In the genomic region with DNA sequence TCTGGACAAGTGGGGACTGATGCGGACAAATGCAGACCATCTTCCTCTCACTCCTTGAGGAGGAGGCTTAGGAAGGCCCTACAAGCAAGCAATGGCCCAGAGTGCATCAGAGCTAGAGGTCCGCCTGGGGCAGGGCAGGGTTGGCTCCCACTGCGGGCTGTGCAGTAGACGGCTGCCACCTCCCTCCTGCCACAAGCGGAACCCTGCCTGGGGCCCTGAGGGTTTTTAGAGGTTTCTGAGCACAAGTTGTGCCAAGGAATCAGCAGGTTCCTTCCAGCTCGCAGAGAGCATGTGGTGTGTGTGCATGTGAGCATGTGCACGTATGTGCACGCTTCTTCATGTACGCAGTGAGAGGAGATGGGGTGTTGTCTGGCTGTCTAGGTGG, we compare ENCODE assay signal across 27 cellular contexts. TPM values are rescaled to one million over a fixed set of nuclear protein-coding genes. Genes with fewer than 3 reads are reported as not detected.
A peak's percentile ranks its signal among the peaks of the same experiment; 100 is the strongest.
DNase-seq lines count a peak whose midpoint lies in the region; ATAC-seq and TF ChIP-seq lines count a peak whose summit lies in the region.
"Had no signal": no experiment of that assay in that cellular context is flagged by ENCODE, and none has a peak within 500 bp of the region (broad histone marks: within the 10 kb centered on the region; RNA-seq: fewer than 3 reads in every experiment).

No MANE protein-coding gene starts in this region.

- no peak overlapping the region for H3K9ac ChIP-seq in neural progenitor cell
- H3K9ac ChIP-seq: GM23248 had no signal

- H3K27me3 Mint-ChIP-seq in CD14-positive monocyte (ENCODE audit: low read depth in 3 of 3) (peaks cover 3 to 10% (median 10%) of the 10 kb centered on the region in 3 donors), neural progenitor cell (ENCODE audit: insufficient read depth, low read depth) (peaks cover 4% of the 10 kb centered on the region)
- peaks cover 0 to 4% of the 10 kb centered on the region in 2 donors for H3K27me3 Mint-ChIP-seq in CD4-positive, alpha-beta memory T cell
- peaks cover 19% of the 10 kb centered on the region for H3K27me3 Mint-ChIP-seq in dendritic cell treated with granulocyte-macrophage colony-stimulating factor and Interleukin-4, amounts not matched to agents 40 ng/mL and 50 ng/mL, for 4 days
- H3K27me3 Mint-ChIP-seq: activated naive CD4-positive, alpha-beta T cell treated with anti-CD3 and anti-CD28 coated beads, Interleukin-2, amount 50 U/mL, for 24 hours had no signal

- H3F3A ChIP-seq in neural progenitor cell (ENCODE audit: low read depth): no peaks in the 10 kb centered on the region

- TF ChIP-seq CTCF in CD14-positive monocyte (IDR thresholded peaks at IDR 0.05) (no peak), neural progenitor cell (IDR thresholded peaks at IDR 0.05) (no peak), testis (IDR thresholded peaks at IDR 0.05) (no peak)

- H3K4me3 ChIP-seq in CD4-positive, alpha-beta memory T cell (ENCODE audit: low read length in 2 of 2): no peak overlapping the region
- H3K4me3 ChIP-seq in neural progenitor cell: no peak overlapping the region
- no peak overlapping the region for H3K4me3 ChIP-seq in testis
- H3K4me3 ChIP-seq: BLaER1 treated with 17β-estradiol and CSF1 and Interleukin-3, amounts not matched to agents 10 nM and 100 nM; esophagus muscularis mucosa; GM23248; SK-N-MC; skin epidermis; upper lobe of left lung had no signal

- 90 to 95% methylated on average over 4 to 9 of the region's 9 CpGs for WGBS in testis, 2 donors

- peak overlapping the region; percentile 67 to 87 for H3K4me3 Mint-ChIP-seq in CD14-positive monocyte
- H3K4me3 Mint-ChIP-seq in CD4-positive, alpha-beta memory T cell: peak overlapping the region in 5 of 8 donors; percentile 3 to 67 (median 53)
- no peak overlapping the region for H3K4me3 Mint-ChIP-seq in dendritic cell treated with granulocyte-macrophage colony-stimulating factor and Interleukin-4, amounts not matched to agents 40 ng/mL and 50 ng/mL, for 4 days
- peak overlapping the region; percentile 76 for H3K4me3 Mint-ChIP-seq in neural progenitor cell
- H3K4me3 Mint-ChIP-seq: activated CD4-positive, alpha-beta memory T cell treated with anti-CD3 and anti-CD28 coated beads, Interleukin-2, amount 10 ng/mL, durations not matched to agents 7 days and 5 days had no signal

- H3K27ac Mint-ChIP-seq in CD14-positive monocyte: peak overlapping the region; percentile 5 to 99 (median 90)
- no peak overlapping the region for H3K27ac Mint-ChIP-seq in CD4-positive, alpha-beta memory T cell
- H3K27ac Mint-ChIP-seq in dendritic cell treated with granulocyte-macrophage colony-stimulating factor and Interleukin-4, amounts not matched to agents 40 ng/mL and 50 ng/mL, for 4 days: peak overlapping the region; percentile 0
- no peak overlapping the region for H3K27ac Mint-ChIP-seq in neural progenitor cell
- H3K27ac Mint-ChIP-seq: activated CD4-positive, alpha-beta memory T cell treated with anti-CD3 and anti-CD28 coated beads, Interleukin-2, amount 10 ng/mL, durations not matched to agents 7 days and 5 days; endodermal cell had no signal

- H3K36me3 Mint-ChIP-seq in CD14-positive monocyte (peaks cover 18 to 36% of the 10 kb centered on the region in 2 donors), neural progenitor cell (no peaks in the 10 kb centered on the region)
- H3K36me3 Mint-ChIP-seq in CD4-positive, alpha-beta memory T cell: no peaks in the 10 kb centered on the region
- H3K36me3 Mint-ChIP-seq in dendritic cell treated with granulocyte-macrophage colony-stimulating factor and Interleukin-4, amounts not matched to agents 40 ng/mL and 50 ng/mL, for 4 days (ENCODE audit: low read depth): no peaks in the 10 kb centered on the region
- H3K36me3 Mint-ChIP-seq: activated naive CD4-positive, alpha-beta T cell treated with anti-CD3 and anti-CD28 coated beads, Interleukin-2, amount 50 U/mL, for 24 hours had no signal

- H3K4me1 Mint-ChIP-seq in CD14-positive monocyte (peaks cover 72% of the 10 kb centered on the region), neural progenitor cell (peaks cover 20% of the 10 kb centered on the region)
- H3K4me1 Mint-ChIP-seq in CD4-positive, alpha-beta memory T cell: peaks cover 15 to 26% (median 20%) of the 10 kb centered on the region in 4 donors
- H3K4me1 Mint-ChIP-seq in dendritic cell treated with granulocyte-macrophage colony-stimulating factor and Interleukin-4, amounts not matched to agents 40 ng/mL and 50 ng/mL, for 4 days (ENCODE audit: low read depth): peaks cover 75% of the 10 kb centered on the region

- H4K20me1 ChIP-seq in neural progenitor cell (ENCODE audit: low read depth): no peaks in the 10 kb centered on the region

- H3K9me3 Mint-ChIP-seq in CD14-positive monocyte (no peaks in the 10 kb centered on the region), neural progenitor cell (no peaks in the 10 kb centered on the region)
- no peaks in the 10 kb centered on the region for H3K9me3 Mint-ChIP-seq in CD4-positive, alpha-beta memory T cell
- H3K9me3 Mint-ChIP-seq in dendritic cell treated with granulocyte-macrophage colony-stimulating factor and Interleukin-4, amounts not matched to agents 40 ng/mL and 50 ng/mL, for 4 days: no peaks in the 10 kb centered on the region
- H3K9me3 Mint-ChIP-seq: activated CD4-positive, alpha-beta memory T cell treated with anti-CD3 and anti-CD28 coated beads, Interleukin-2, amount 10 ng/mL, durations not matched to agents 7 days and 5 days; activated naive CD4-positive, alpha-beta T cell treated with anti-CD3 and anti-CD28 coated beads, Interleukin-2, amount 50 U/mL, for 24 hours; activated T-helper 17 cell treated with anti-CD3 and anti-CD28 coated beads, Interleukin-2, amount 50 U/mL, for 72 hours; endodermal cell had no signal

- DNase-seq in CD14-positive monocyte (ENCODE audit: low spot score): no peak
- peak in 1 of 5 donors; percentile 24 for DNase-seq in CD4-positive, alpha-beta memory T cell
- no peak for DNase-seq in neural progenitor cell (ENCODE audit: low spot score)
- DNase-seq in Right ventricle myocardium inferior (ENCODE audit: missing footprints): no peak
- no peak for DNase-seq in testis
- DNase-seq: activated CD4-positive, alpha-beta memory T cell treated with anti-CD3 and anti-CD28 coated beads, Interleukin-2, amount 10 ng/mL, durations not matched to agents 7 days and 5 days; activated CD8-positive, alpha-beta memory T cell treated with anti-CD3 and anti-CD28 coated beads, Interleukin-2, amount 50 U/mL, for 48 hours; caudate nucleus; DMS 273 treated with DMSO at 0.1 percent for 48 hours; EL; endodermal cell; foreskin melanocyte; GM23248; NCI-H1417 treated with DMSO at 0.1 percent for 48 hours; NCI-H2081; NCI-H345; retina had no signal

- CTCF ChIA-PET in CD4-positive, alpha-beta memory T cell (lab: Charles Lee; ENCODE audit: partially characterized antibody): interaction anchor here (1.6 kb wide), 1 partner anchor 30 kb away, joined by 5 read pairs; no protein-coding TSS in a partner anchor

- no peak overlapping the region for H3K4me2 ChIP-seq in neural progenitor cell

- H3K27me3 ChIP-seq in CD4-positive, alpha-beta memory T cell (ENCODE audit: insufficient read depth, low read length): no peaks in the 10 kb centered on the region
- H3K27me3 ChIP-seq in neural progenitor cell (peaks cover 34% of the 10 kb centered on the region), testis (no peaks in the 10 kb centered on the region)
- H3K27me3 ChIP-seq: esophagus muscularis mucosa, upper lobe of left lung had no signal

- H2AFZ ChIP-seq in neural progenitor cell (replicated peaks): no peak overlapping the region
- H2AFZ ChIP-seq: GM23248 had no signal

- H3K4me1 ChIP-seq in CD4-positive, alpha-beta memory T cell (ENCODE audit: insufficient read depth, low read length): peaks cover 25% of the 10 kb centered on the region
- H3K4me1 ChIP-seq in neural progenitor cell: no peaks in the 10 kb centered on the region
- H3K4me1 ChIP-seq in testis: peaks cover 15% of the 10 kb centered on the region

- POLR2A ChIA-PET in CD4-positive, alpha-beta memory T cell (lab: Charles Lee; ENCODE audit: partially characterized antibody): no interaction called here

- no peak overlapping the region for H3K27ac ChIP-seq in CD4-positive, alpha-beta memory T cell (ENCODE audit: low read depth, low read length)
- H3K27ac ChIP-seq in neural progenitor cell (no peak overlapping the region), testis (no peak overlapping the region)
- H3K27ac ChIP-seq: BLaER1 treated with 17β-estradiol and CSF1 and Interleukin-3, amounts not matched to agents 10 nM and 100 nM; esophagus muscularis mucosa; GM23248; RWPE1; SK-N-MC had no signal

- H3K79me2 ChIP-seq in neural progenitor cell (ENCODE audit: low read depth): no peaks in the 10 kb centered on the region

- ATAC-seq in Right ventricle myocardium inferior: no peak
- no peak for ATAC-seq in GM21528 (IDR thresholded peaks at IDR 0.05; ENCODE audit: low FRiP score, unreplicated experiment)
- ATAC-seq: activated T-helper 17 cell treated with anti-CD3 and anti-CD28 coated beads, Interleukin-2, amount 50 U/mL, for 72 hours had no signal

- no peak for TF ChIP-seq POLR2A in testis (IDR thresholded peaks at IDR 0.05)

- no peaks in the 10 kb centered on the region for H3K9me3 ChIP-seq in CD4-positive, alpha-beta memory T cell (ENCODE audit: control insufficient read depth in 1 of 2, low read length in 2 of 2)
- H3K9me3 ChIP-seq in neural progenitor cell (ENCODE audit: low read depth) (no peaks in the 10 kb centered on the region), testis (no peaks in the 10 kb centered on the region)
- H3K9me3 ChIP-seq: BLaER1 treated with 17β-estradiol and CSF1 and Interleukin-3, amounts not matched to agents 10 nM and 100 nM; esophagus muscularis mucosa; upper lobe of left lung had no signal

- no peaks in the 10 kb centered on the region for H3K36me3 ChIP-seq in CD4-positive, alpha-beta memory T cell (ENCODE audit: insufficient read depth, low read length)
- no peaks in the 10 kb centered on the region for H3K36me3 ChIP-seq in neural progenitor cell
- H3K36me3 ChIP-seq in testis (ENCODE audit: low read depth, missing control alignments): no peaks in the 10 kb centered on the region
- H3K36me3 ChIP-seq: BLaER1 treated with 17β-estradiol and CSF1 and Interleukin-3, amounts not matched to agents 10 nM and 100 nM; upper lobe of left lung had no signal

- intact Hi-C loops in CD14-positive monocyte (cut with micrococcal nuclease): loop anchor here in 1 of 2 donors (5.0 kb wide), 1 partner anchor 42 kb away; a partner anchor contains a TSS
- intact Hi-C loops in CD4-positive, alpha-beta memory T cell (cut with micrococcal nuclease): no loop called here
- intact Hi-C loops in dendritic cell treated with granulocyte-macrophage colony-stimulating factor and Interleukin-4, amounts not matched to agents 40 ng/mL and 50 ng/mL, for 4 days (cut with micrococcal nuclease): no loop called here
- intact Hi-C loops in Right ventricle myocardium inferior (cut with DNase I): no loop called here
- intact Hi-C loops in testis (cut with DNase I; ENCODE audit: low total_unique reads): no loop called here

RNA-seq across cellular contexts. Expression of a gene that starts 25.9 kb away (rescaled TPM):
- polyA plus RNA-seq in CD14-positive monocyte (100 to 1,000 TPM; 104 to 112 TPM), testis (ENCODE audit: insufficient read depth, low read depth, low replicate concordance) (55.1 TPM)
- total RNA-seq in CD4-positive, alpha-beta memory T cell: 1 to 10 TPM; 4.0 to 5.2 TPM
- polyA plus RNA-seq in CD4-positive, alpha-beta memory T cell: 1 to 10 TPM; 4.6 TPM
- total RNA-seq in neural progenitor cell (ENCODE audit: low replicate concordance) (11.0 and 23.6 TPM in 2 replicates), Right ventricle myocardium inferior (110 TPM), testis (100 to 1,000 TPM in 1 of 2 donors, 10 to 100 TPM in 1; 94.0 to 122 TPM)

RNA-seq across cellular contexts. Expression of a gene that starts 42.1 kb away (rescaled TPM):
- 10 to 100 TPM; 34.4 to 36.0 TPM for polyA plus RNA-seq in CD14-positive monocyte
- 10 to 100 TPM; 52.2 to 52.3 TPM for total RNA-seq in CD4-positive, alpha-beta memory T cell
- polyA plus RNA-seq in CD4-positive, alpha-beta memory T cell: 10 to 100 TPM; 25.3 to 28.6 TPM
- 8.8 and 18.3 TPM in 2 replicates for total RNA-seq in neural progenitor cell (ENCODE audit: low replicate concordance)
- total RNA-seq in Right ventricle myocardium inferior: 11.6 TPM
- 10 to 100 TPM; 66.5 to 70.5 TPM for total RNA-seq in testis
- polyA plus RNA-seq in testis (ENCODE audit: insufficient read depth, low read depth, low replicate concordance): 22.6 TPM

RNA-seq across cellular contexts. Expression of a gene that starts 47.4 kb away (rescaled TPM):
- polyA plus RNA-seq in CD14-positive monocyte (10 to 100 TPM; 18.0 to 22.0 TPM), testis (ENCODE audit: insufficient read depth, low read depth, low replicate concordance) (54.3 TPM)
- total RNA-seq in CD4-positive, alpha-beta memory T cell: 10 to 100 TPM; 31.4 to 35.7 TPM
- 10 to 100 TPM; 33.0 to 37.3 TPM for polyA plus RNA-seq in CD4-positive, alpha-beta memory T cell
- total RNA-seq in neural progenitor cell (ENCODE audit: low replicate concordance) (31.3 and 40.7 TPM in 2 replicates), Right ventricle myocardium inferior (24.5 TPM), testis (10 to 100 TPM; 44.4 to 49.4 TPM)

Comparison
In these comparisons a context has a peak if more than half of its experiments do, and no peak if none do; other contexts are left out.
1. H3K27ac Mint-ChIP-seq: peak in CD14-positive monocyte (7 of 7) and dendritic cell treated with granulocyte-macrophage colony-stimulating factor and Interleukin-4, amounts not matched to agents 40 ng/mL and 50 ng/mL, for 4 days (single experiment); none in CD4-positive, alpha-beta memory T cell (0 of 7) and neural progenitor cell (single experiment).